27 cellular contexts compared by ENCODE assay signal in genomic region chr18:3709166-3709565, GRCh38.
DNase-seq lines count a peak whose midpoint lies in the region; ATAC-seq, FAIRE-seq and TF ChIP-seq lines count a peak whose summit lies in the region.
"Had no signal": no experiment of that assay in that cellular context is flagged by ENCODE, and none has a peak within 500 bp of the region (broad histone marks: within the 10 kb centered on the region; RNA-seq: fewer than 3 reads in every experiment).

No MANE protein-coding gene starts in this region.

- ATAC-seq in K562 (peak; percentile 5; the same call in 1 of the 3 replicates), HG03095 (IDR thresholded peaks at IDR 0.05; ENCODE audit: unreplicated experiment) (no peak)
- ATAC-seq: activated CD8-positive, alpha-beta T cell treated with anti-CD3 and anti-CD28 coated beads for 36 hours; pancreas had no signal

- H3K27ac ChIP-seq in OCI-LY7 (ENCODE audit: low read depth, low read length, poor library complexity, severe bottlenecking) (no peak overlapping the region), K562 (ENCODE audit: extremely low read depth, low read depth, low read length) (no peak overlapping the region), thymus (ENCODE audit: low read depth) (peak overlapping the region; percentile 47)
- H3K27ac ChIP-seq: 22Rv1, SJCRH30 had no signal

- no peaks in the 10 kb centered on the region for H4K20me1 ChIP-seq in OCI-LY7 (ENCODE audit: insufficient read depth, low read length)
- no peaks in the 10 kb centered on the region for H4K20me1 ChIP-seq in K562 (replicated peaks; ENCODE audit: control insufficient read depth, insufficient read depth, low read length)

- CTCF ChIA-PET in OCI-LY7 (lab: Charles Lee; ENCODE audit: unreplicated experiment): no interaction called here
- CTCF ChIA-PET in K562 (lab: Yijun Ruan, JAX; ENCODE audit: low intra/inter-chr PET ratio): no interaction called here

- no peak for TF ChIP-seq POLR2A in K562 (conservative IDR thresholded peaks at IDR 0.05)
- TF ChIP-seq POLR2A in lower leg skin (IDR thresholded peaks at IDR 0.05): no peak

- TF ChIP-seq CTCF in OCI-LY7 (conservative IDR thresholded peaks at IDR 0.05; ENCODE audit: low read length): no peak
- TF ChIP-seq CTCF in K562 (IDR thresholded peaks at IDR 0.05 in 2 of 3, conservative IDR thresholded peaks at IDR 0.05 in 1 of 3; ENCODE audit: insufficient read depth in 2 of 3, low read depth in 1 of 3, low read length in 3 of 3): no peak
- no peak for TF ChIP-seq CTCF in lower leg skin (IDR thresholded peaks at IDR 0.05)
- no peak for TF ChIP-seq CTCF in glutamatergic neuron (IDR thresholded peaks at IDR 0.05; ENCODE audit: partially characterized antibody, unreplicated experiment)

- BruUV-seq in OCI-LY7 (replicated peaks; lab: Mats Ljungman, UMichigan) (no TSS peak), K562 (replicated peaks; lab: Mats Ljungman, UMichigan) (no TSS peak)

- intact Hi-C loops in OCI-LY7 (cut with micrococcal nuclease; ENCODE audit: unreplicated experiment): no loop called here
- intact Hi-C loops in K562 (cut with micrococcal nuclease): no loop called here
- intact Hi-C loops in lower leg skin (cut with DNase I; ENCODE audit: low total_unique reads): no loop called here

- 14% methylated on average over 4 of the region's 4 CpGs for WGBS in K562 (ENCODE audit: insufficient coverage, low coverage, missing lambda C conversion rate)
- 7% methylated on average over 4 of the region's 4 CpGs for whole genome bisulfite sequencing in thymus
- 56 to 57% methylated on average over 4 of the region's 4 CpGs for WGBS in lower leg skin, 2 donors

- no peak overlapping the region for H3K4me3 ChIP-seq in OCI-LY7 (ENCODE audit: low read depth, low read length, poor library complexity, severe bottlenecking)
- H3K4me3 ChIP-seq in K562: no peak overlapping the region
- H3K4me3 ChIP-seq in thymus (ENCODE audit: low read length): no peak overlapping the region
- H3K4me3 ChIP-seq in lower leg skin (ENCODE audit: low read depth, poor library complexity, severe bottlenecking): no peak overlapping the region
- H3K4me3 ChIP-seq: pancreas, SJCRH30, thyroid gland had no signal

- no peaks in the 10 kb centered on the region for H3K4me1 Mint-ChIP-seq in glutamatergic neuron (ENCODE audit: low read depth, unreplicated experiment)
- H3K4me1 Mint-ChIP-seq: CD8-positive, alpha-beta memory T cell had no signal

- peaks cover 3% of the 10 kb centered on the region for H3K27me3 Mint-ChIP-seq in glutamatergic neuron (ENCODE audit: unreplicated experiment)

- no peak for TF ChIP-seq RAD21 in K562 (CRISPR knock-in tag; conservative IDR thresholded peaks at IDR 0.05 in 1 of 2, IDR thresholded peaks at IDR 0.05 in 1 of 2)

- no peak overlapping the region for H3K27ac Mint-ChIP-seq in glutamatergic neuron (ENCODE audit: unreplicated experiment)
- H3K27ac Mint-ChIP-seq: activated CD8-positive, alpha-beta T cell treated with anti-CD3 and anti-CD28 coated beads for 36 hours; activated naive CD8-positive, alpha-beta T cell; activated T-helper 2 cell treated with anti-CD3 and anti-CD28 coated beads, Interferon-gamma antibody, Interleukin-2, Interleukin-4, amounts not matched to agents 10 μg/mL and 5 μg/mL and 100 μg/mL, durations not matched to agents 14 hours and 24 hours and 36 hours; CD8-positive, alpha-beta memory T cell; stimulated activated naive CD8-positive, alpha-beta T cell treated with anti-CD3 and anti-CD28 coated beads, Interleukin-15, Interleukin-2, amounts not matched to agents 100 ng/mL and 50 ng/mL, for 24 hours had no signal

- H2AFZ ChIP-seq in OCI-LY7 (ENCODE audit: low read length) (peak overlapping the region; percentile 52), K562 (ENCODE audit: low read depth, low read length) (peak overlapping the region; percentile 54)

- H3K9me1 ChIP-seq in K562 (ENCODE audit: control insufficient read depth, insufficient read depth, low read length): no peaks in the 10 kb centered on the region

- no peak overlapping the region for H3K4me2 ChIP-seq in OCI-LY7 (ENCODE audit: low read length)
- no peak overlapping the region for H3K4me2 ChIP-seq in K562 (ENCODE audit: insufficient read depth, low read length)

- H3K9me2 ChIP-seq in OCI-LY7 (ENCODE audit: insufficient read depth, low read length): no peaks in the 10 kb centered on the region

- in situ Hi-C loops in K562 (cut with MboI): no loop called here

- POLR2A ChIA-PET in OCI-LY7 (lab: Charles Lee) (interaction anchor here (1.3 kb wide), 1 partner anchor 12 kb away, joined by 4 read pairs; no protein-coding TSS in a partner anchor), K562 (lab: Yijun Ruan, JAX) (interaction anchor here (0.6 to 1.6 kb wide), 2 partner anchors 17 to 311 kb away, joined by 3 read pairs; no protein-coding TSS in a partner anchor)

- no peaks in the 10 kb centered on the region for H3K79me2 ChIP-seq in OCI-LY7 (ENCODE audit: insufficient read depth, low read depth, low read length)
- no peaks in the 10 kb centered on the region for H3K79me2 ChIP-seq in K562 (ENCODE audit: control insufficient read depth, insufficient read depth, low read length)

- H3K9me3 Mint-ChIP-seq in glutamatergic neuron (ENCODE audit: unreplicated experiment): no peaks in the 10 kb centered on the region
- H3K9me3 Mint-ChIP-seq: activated CD8-positive, alpha-beta T cell treated with anti-CD3 and anti-CD28 coated beads for 36 hours; activated T-helper 2 cell treated with anti-CD3 and anti-CD28 coated beads, Interferon-gamma antibody, Interleukin-2, Interleukin-4, amounts not matched to agents 10 μg/mL and 5 μg/mL and 100 μg/mL, durations not matched to agents 14 hours and 24 hours and 36 hours; CD8-positive, alpha-beta memory T cell; stimulated activated naive CD8-positive, alpha-beta T cell treated with anti-CD3 and anti-CD28 coated beads, Interleukin-15, Interleukin-2, amounts not matched to agents 100 ng/mL and 50 ng/mL, for 24 hours had no signal

- H3K36me3 ChIP-seq in OCI-LY7 (ENCODE audit: insufficient read depth, low read length): no peaks in the 10 kb centered on the region
- H3K36me3 ChIP-seq in K562 (ENCODE audit: control insufficient read depth, insufficient read depth, low read length): no peaks in the 10 kb centered on the region
- no peaks in the 10 kb centered on the region for H3K36me3 ChIP-seq in thymus (ENCODE audit: control insufficient read depth, insufficient read depth)
- H3K36me3 ChIP-seq: pancreas, SJCRH30, thyroid gland had no signal

- H3K9ac ChIP-seq in K562 (ENCODE audit: insufficient read depth in 1 of 2, low read depth in 2 of 2, low read length in 2 of 2): no peak overlapping the region

- H3K36me3 Mint-ChIP-seq in glutamatergic neuron (ENCODE audit: unreplicated experiment): peaks cover 4% of the 10 kb centered on the region
- H3K36me3 Mint-ChIP-seq: activated naive CD8-positive, alpha-beta T cell; CD8-positive, alpha-beta memory T cell had no signal

- no peak for FAIRE-seq in K562 (lab: Jason Lieb, UNC)
- FAIRE-seq: pancreas, small intestine had no signal

- no peak for TF ChIP-seq EP300 in K562 (IDR thresholded peaks at IDR 0.05; ENCODE audit: low read length)

- DNase-seq in DMS53 (lab: John Stamatoyannopoulos, UW): peak; percentile 61
- no peak for DNase-seq in DMS53 treated with DMSO at 0.1 percent for 48 hours (lab: John Stamatoyannopoulos, UW; ENCODE audit: unreplicated experiment)
- no peak for DNase-seq in OCI-LY7 (ENCODE audit: low spot score)
- no peak for DNase-seq in K562 (ENCODE audit: extremely low read depth in 1 of 4, low spot score in 3 of 4)
- DNase-seq in lower leg skin (ENCODE audit: low spot score in 2 of 2): no peak
- no peak for DNase-seq in glutamatergic neuron
- DNase-seq: activated CD8-positive, alpha-beta T cell treated with anti-CD3 and anti-CD28 coated beads for 36 hours; AML-193; CD8-positive, alpha-beta memory T cell; GF-D8; islet precursor cell; NCI-H1105 treated with DMSO at 0.1 percent for 48 hours; NCI-H1930; NCI-H524; NK-92 treated with Interleukin-12 subunit alpha and Interleukin-12 subunit beta, amount 100 ng/mL, for 24 hours; pancreas; retina; SJCRH30; small intestine; T-helper 1 cell; thyroid gland had no signal

- H3K27me3 ChIP-seq in K562 (ENCODE audit: control insufficient read depth in 2 of 2, insufficient read depth in 2 of 2, low read length in 2 of 2): peaks cover 7 to 8% of the 10 kb centered on the region in 2 experiments; a peak in 4 of 5 replicates
- no peaks in the 10 kb centered on the region for H3K27me3 ChIP-seq in thymus (ENCODE audit: control insufficient read depth, insufficient read depth)
- H3K27me3 ChIP-seq: pancreas, SJCRH30, thyroid gland had no signal

- H3K4me1 ChIP-seq in OCI-LY7 (ENCODE audit: insufficient read depth, low read length, poor library complexity, severe bottlenecking) (peaks cover 46% of the 10 kb centered on the region), K562 (replicated peaks in 1 of 2; ENCODE audit: control insufficient read depth in 2 of 2, insufficient read depth in 2 of 2, low read length in 2 of 2) (peaks cover 22 to 41% of the 10 kb centered on the region in 2 experiments; a peak in 4 of 5 replicates), thymus (ENCODE audit: control insufficient read depth, insufficient read depth, low read length) (peaks cover 20% of the 10 kb centered on the region)
- H3K4me1 ChIP-seq: SJCRH30 had no signal

- no peak overlapping the region for H3K4me3 Mint-ChIP-seq in glutamatergic neuron (ENCODE audit: unreplicated experiment)
- H3K4me3 Mint-ChIP-seq: activated CD8-positive, alpha-beta T cell treated with anti-CD3 and anti-CD28 coated beads for 36 hours; activated naive CD8-positive, alpha-beta T cell; CD8-positive, alpha-beta memory T cell; stimulated activated naive CD8-positive, alpha-beta T cell treated with anti-CD3 and anti-CD28 coated beads, Interleukin-15, Interleukin-2, amounts not matched to agents 100 ng/mL and 50 ng/mL, for 24 hours had no signal

- H3K9me3 ChIP-seq in OCI-LY7 (ENCODE audit: low read length) (no peaks in the 10 kb centered on the region), K562 (replicated peaks; ENCODE audit: control insufficient read depth, insufficient read depth, low read depth, low read length) (no peaks in the 10 kb centered on the region), thymus (ENCODE audit: control insufficient read depth) (no peaks in the 10 kb centered on the region)
- H3K9me3 ChIP-seq: pancreas, SJCRH30, thyroid gland had no signal

TF ChIP-seq in K562, 482 proteins besides CTCF, POLR2A, EP300 and RAD21 (continues in another document):
- TF ChIP-seq ZNF830 (CRISPR knock-in tag; IDR thresholded peaks at IDR 0.05) (no peak), SOX6 (IDR thresholded peaks at IDR 0.05) (no peak), ZBTB12 (CRISPR knock-in tag; IDR thresholded peaks at IDR 0.05) (no peak), BRD9 (IDR thresholded peaks at IDR 0.05; ENCODE audit: low read depth, partially characterized antibody) (no peak)
